10 cellular contexts compared by ENCODE assay signal in the genomic region with DNA sequence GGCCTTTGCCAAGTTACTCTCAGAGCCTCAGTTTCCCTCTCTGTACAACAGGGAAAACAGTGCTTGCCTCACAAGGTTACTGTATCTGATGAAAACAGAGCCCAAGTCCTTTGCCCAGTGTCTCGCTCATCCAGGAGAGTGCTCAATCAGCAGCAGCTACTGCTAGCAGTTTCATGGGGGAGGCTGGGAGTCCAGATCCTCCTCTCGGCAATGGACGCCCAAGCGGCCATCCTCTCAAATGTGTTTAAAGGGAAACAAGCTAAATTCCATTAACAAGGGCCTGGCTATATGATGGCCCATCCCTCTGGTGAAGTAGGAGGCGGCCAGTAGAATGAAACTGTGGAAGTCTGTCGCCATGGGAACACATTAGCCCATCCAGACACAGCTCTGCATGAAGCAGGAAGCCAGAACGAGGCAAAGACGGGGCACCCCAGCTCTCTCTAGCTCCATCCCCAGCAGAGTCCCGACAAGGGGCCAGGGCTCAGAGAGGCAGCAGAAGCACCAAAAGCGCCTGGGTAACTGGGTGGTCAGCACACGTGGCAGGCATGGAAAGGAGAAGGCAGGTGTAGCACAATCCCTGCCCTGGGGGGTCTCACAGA. TPM values are rescaled to one million over a fixed set of nuclear protein-coding genes. Genes with fewer than 3 reads are reported as not detected.
A peak's percentile ranks its signal among the peaks of the same experiment; 100 is the strongest.
DNase-seq lines count a peak whose midpoint lies in the region; ATAC-seq and TF ChIP-seq lines count a peak whose summit lies in the region.
"Had no signal": no experiment of that assay in that cellular context is flagged by ENCODE, and none has a peak within 500 bp of the region (broad histone marks: within the 10 kb centered on the region; RNA-seq: fewer than 3 reads in every experiment).

No MANE protein-coding gene starts in this region.

- POLR2A ChIA-PET in naive thymus-derived CD8-positive, alpha-beta T cell (lab: Charles Lee): interaction anchor here (0.9 to 2.9 kb wide), 11 partner anchors 9 to 80 kb away, joined by 3 to 19 read pairs (median 4); no protein-coding TSS in a partner anchor

- no peaks in the 10 kb centered on the region for H3K9me3 Mint-ChIP-seq in naive thymus-derived CD8-positive, alpha-beta T cell

- peak overlapping the region in 1 of 10 donors; percentile 37 for H3K4me3 Mint-ChIP-seq in naive thymus-derived CD8-positive, alpha-beta T cell

- peaks cover 38 to 92% (median 79%) of the 10 kb centered on the region in 4 donors for H3K4me1 Mint-ChIP-seq in naive thymus-derived CD8-positive, alpha-beta T cell

- peaks cover 0 to 8% (median 4%) of the 10 kb centered on the region in 3 donors for H3K36me3 Mint-ChIP-seq in naive thymus-derived CD8-positive, alpha-beta T cell

- H3K4me3 ChIP-seq in heart left ventricle (no peak overlapping the region), colonic mucosa (no peak overlapping the region)
- H3K4me3 ChIP-seq: SJSA1 had no signal

- intact Hi-C loops in heart left ventricle (cut with DNase I): loop anchor here in 4 of 10 donors (5.0 to 10.0 kb wide), 2 partner anchors 33 to 64 kb away; a partner anchor contains a TSS
- intact Hi-C loops in cardiac septum (cut with DNase I): no loop called here
- intact Hi-C loops in colonic mucosa (cut with DNase I): no loop called here

- WGBS in heart left ventricle, 4 donors: 67 to 77% (median 70%) methylated on average over 10 to 11 of the region's 11 CpGs

- H3K27me3 ChIP-seq in heart left ventricle (no peaks in the 10 kb centered on the region), colonic mucosa (no peaks in the 10 kb centered on the region)
- H3K27me3 ChIP-seq: SJSA1 had no signal

- ATAC-seq in heart left ventricle: no peak
- no peak for ATAC-seq in naive thymus-derived CD8-positive, alpha-beta T cell

- DNase-seq in heart left ventricle: no peak
- no peak for DNase-seq in cardiac septum (ENCODE audit: low spot score)
- DNase-seq in colonic mucosa: no peak
- DNase-seq in naive thymus-derived CD8-positive, alpha-beta T cell: no peak
- DNase-seq in middle frontal gyrus (ENCODE audit: extremely low spot score, low spot score): no peak
- DNase-seq in NK-92 treated with Interleukin-12 subunit alpha and Interleukin-12 subunit beta, amount 100 ng/mL, for 24 hours (lab: John Stamatoyannopoulos, UW): no peak
- DNase-seq in cortex of kidney (lab: John Stamatoyannopoulos, UW): no peak
- no peak for DNase-seq in NCI-H524 (lab: John Stamatoyannopoulos, UW)
- DNase-seq: stimulated activated CD8-positive, alpha-beta memory T cell treated with anti-CD3 and anti-CD28 coated beads, Interleukin-4, amount 100 ng/mL, for 48 hours had no signal

- TF ChIP-seq POLR2A in heart left ventricle (IDR thresholded peaks at IDR 0.05): no peak

- H3K27me3 Mint-ChIP-seq in naive thymus-derived CD8-positive, alpha-beta T cell: no peaks in the 10 kb centered on the region

- H3K27ac ChIP-seq in heart left ventricle: peak overlapping the region in 11 of 12 donors; percentile 25 to 97 (median 89)
- H3K27ac ChIP-seq in colonic mucosa: peak overlapping the region; percentile 67
- H3K27ac ChIP-seq: SJSA1 had no signal

- peak overlapping the region in 7 of 10 donors; percentile 22 to 90 (median 52) for H3K27ac Mint-ChIP-seq in naive thymus-derived CD8-positive, alpha-beta T cell

- H3K36me3 ChIP-seq in heart left ventricle (peaks cover 0 to 30% (median 0%) of the 10 kb centered on the region in 9 donors), colonic mucosa (peaks cover 6% of the 10 kb centered on the region)

- H3K9ac ChIP-seq in colonic mucosa (ENCODE audit: low read depth in 2 of 2, low read length in 2 of 2): peak overlapping the region in 1 of 2 donors; percentile 52

- peaks cover 24 to 99% (median 84%) of the 10 kb centered on the region in 12 donors for H3K4me1 ChIP-seq in heart left ventricle
- H3K4me1 ChIP-seq in colonic mucosa: peaks cover 37% of the 10 kb centered on the region
- H3K4me1 ChIP-seq: SJSA1 had no signal

- no peaks in the 10 kb centered on the region for H3K9me3 ChIP-seq in heart left ventricle
- no peaks in the 10 kb centered on the region for H3K9me3 ChIP-seq in colonic mucosa
- H3K9me3 ChIP-seq: SJSA1 had no signal

- TF ChIP-seq CTCF in heart left ventricle (IDR thresholded peaks at IDR 0.05) (no peak), colonic mucosa (IDR thresholded peaks at IDR 0.05) (no peak)

RNA-seq across cellular contexts. Expression of a gene that starts 35.2 kb away (rescaled TPM):
- total RNA-seq in heart left ventricle: 10 to 100 TPM; 30.2 to 57.7 (median 36.3) TPM
- 10 to 100 TPM; 23.7 to 25.6 TPM for polyA plus RNA-seq in heart left ventricle
- 18.5 TPM for total RNA-seq in cardiac septum
- total RNA-seq in colonic mucosa: 10 to 100 TPM; 43.3 to 45.2 TPM
- total RNA-seq in naive thymus-derived CD8-positive, alpha-beta T cell: 10 to 100 TPM; 22.2 to 23.2 TPM
- 10 to 100 TPM in 2 of 3 donors, 1 to 10 TPM in 1; 2.4 to 15.1 (median 11.9) TPM for polyA plus RNA-seq in naive thymus-derived CD8-positive, alpha-beta T cell
